ENCODE assay signal across 12 cellular contexts in genomic region chr15:73930371-73930770, GRCh38. TPM values are rescaled to one million over a fixed set of nuclear protein-coding genes. Genes with fewer than 3 reads are reported as not detected.
DNase-seq lines count a peak whose midpoint lies in the region; ATAC-seq and TF ChIP-seq lines count a peak whose summit lies in the region.
"Had no signal": no experiment of that assay in that cellular context is flagged by ENCODE, and none has a peak within 500 bp of the region (broad histone marks: within the 10 kb centered on the region; RNA-seq: fewer than 3 reads in every experiment).

No MANE protein-coding gene starts in this region.

- no peak for TF ChIP-seq POLR2A in sigmoid colon (IDR thresholded peaks at IDR 0.05)

- H3K36me3 Mint-ChIP-seq in glutamatergic neuron (ENCODE audit: unreplicated experiment), result no peaks in the 10 kb centered on the region

- peak overlapping the region; percentile 84 for H3K4me3 ChIP-seq in adipocyte (ENCODE audit: low read length)
- H3K4me3 ChIP-seq in sigmoid colon, result no peak overlapping the region

- no peaks in the 10 kb centered on the region for H3K27me3 ChIP-seq in adipocyte (replicated peaks; ENCODE audit: control insufficient read depth, insufficient read depth, low read length)
- H3K27me3 ChIP-seq in sigmoid colon, result no peaks in the 10 kb centered on the region

- intact Hi-C loops in sigmoid colon (cut with DNase I), result no loop called here

- DNase-seq in EL, result peak; percentile 98
- DNase-seq in adipocyte (ENCODE audit: low read depth), result peak; percentile 95
- DNase-seq in glutamatergic neuron, result peak; percentile 14
- DNase-seq in sigmoid colon, result no peak
- DNase-seq in GM10266 (ENCODE audit: extremely low spot score), result no peak
- DNase-seq in stimulated activated CD4-positive, alpha-beta T cell treated with anti-CD3 and anti-CD28 coated beads, Interleukin-2, amount 100 ng/mL, for 24 hours, result no peak
- DNase-seq in NCI-H446 treated with DMSO at 0.1 percent for 48 hours (lab: John Stamatoyannopoulos, UW), result no peak
- DNase-seq: DMS53, NCI-H748 treated with DMSO at 0.1 percent for 48 hours, nephron progenitor cell had no signal

- peak overlapping the region; percentile 15 to 64 (median 39) for H3K27ac ChIP-seq in sigmoid colon

- WGBS in sigmoid colon, 2 donors, result 69 to 79% methylated on average over 8 of the region's 8 CpGs

- H3K4me1 ChIP-seq in adipocyte (ENCODE audit: control insufficient read depth, insufficient read depth, low read length) (peaks cover 61% of the 10 kb centered on the region), sigmoid colon (peaks cover 0 to 61% (median 52%) of the 10 kb centered on the region in 4 donors)

- ATAC-seq in GM19395 (IDR thresholded peaks at IDR 0.05; ENCODE audit: unreplicated experiment), result no peak

- peak overlapping the region; percentile 43 for H3K27ac Mint-ChIP-seq in glutamatergic neuron (ENCODE audit: unreplicated experiment)
- H3K27ac Mint-ChIP-seq: nephron progenitor cell had no signal

- TF ChIP-seq EP300 in sigmoid colon (IDR thresholded peaks at IDR 0.05), result no peak

- peak overlapping the region; percentile 99 for H3K4me3 Mint-ChIP-seq in glutamatergic neuron (ENCODE audit: unreplicated experiment)
- H3K4me3 Mint-ChIP-seq: nephron progenitor cell had no signal

- TF ChIP-seq CTCF in glutamatergic neuron (IDR thresholded peaks at IDR 0.05; ENCODE audit: partially characterized antibody, unreplicated experiment) (no peak), sigmoid colon (IDR thresholded peaks at IDR 0.05) (no peak), GM10266 (IDR thresholded peaks at IDR 0.05; ENCODE audit: control insufficient read depth, insufficient read depth, low read depth, missing control alignments) (no peak)

- H3K4me1 Mint-ChIP-seq in glutamatergic neuron (ENCODE audit: low read depth, unreplicated experiment), result peaks cover 39% of the 10 kb centered on the region

- peak overlapping the region; percentile 85 for H3K9ac ChIP-seq in adipocyte (ENCODE audit: low read length)

- H3K9me3 Mint-ChIP-seq in glutamatergic neuron (ENCODE audit: unreplicated experiment), result peaks cover 25% of the 10 kb centered on the region
- H3K9me3 Mint-ChIP-seq: nephron progenitor cell had no signal

- H3K36me3 ChIP-seq in adipocyte (ENCODE audit: control insufficient read depth, insufficient read depth, low read length, severe bottlenecking) (no peaks in the 10 kb centered on the region), sigmoid colon (no peaks in the 10 kb centered on the region)

- H3K9me3 ChIP-seq in adipocyte (ENCODE audit: control insufficient read depth, low read length) (no peaks in the 10 kb centered on the region), sigmoid colon (no peaks in the 10 kb centered on the region)

- H3K27me3 Mint-ChIP-seq in glutamatergic neuron (ENCODE audit: unreplicated experiment), result peaks cover 16% of the 10 kb centered on the region

RNA-seq across cellular contexts. Expression of gene LOXL1, which starts 4.1 kb away (rescaled TPM):
- total RNA-seq in glutamatergic neuron (ENCODE audit: unreplicated experiment), result 163 TPM
- total RNA-seq in sigmoid colon, result 10 to 100 TPM in 3 of 4 donors, 1 to 10 TPM in 1; 7.6 to 27.7 (median 14.6) TPM
- 1 to 10 TPM in 2 of 3 donors, not detected in 1; 3.0 to 7.4 TPM for polyA plus RNA-seq in sigmoid colon

RNA-seq across cellular contexts. Expression of gene TBC1D21, which starts 57.0 kb away (rescaled TPM):
- total RNA-seq in glutamatergic neuron (ENCODE audit: unreplicated experiment) (not detected), sigmoid colon (not detected)
- polyA plus RNA-seq in sigmoid colon, result not detected
- total RNA-seq: ureter had no signal

Comparison
In these comparisons a context has a peak if more than half of its experiments do, and no peak if none do; other contexts are left out.
1. DNase-seq: peak in EL (single experiment), adipocyte (single experiment) and glutamatergic neuron (single experiment); none in sigmoid colon (single experiment), GM10266 (single experiment), stimulated activated CD4-positive, alpha-beta T cell treated with anti-CD3 and anti-CD28 coated beads, Interleukin-2, amount 100 ng/mL, for 24 hours (0 of 2) and NCI-H446 treated with DMSO at 0.1 percent for 48 hours (single experiment).